10 cellular contexts compared by ENCODE assay signal in the genomic region with DNA sequence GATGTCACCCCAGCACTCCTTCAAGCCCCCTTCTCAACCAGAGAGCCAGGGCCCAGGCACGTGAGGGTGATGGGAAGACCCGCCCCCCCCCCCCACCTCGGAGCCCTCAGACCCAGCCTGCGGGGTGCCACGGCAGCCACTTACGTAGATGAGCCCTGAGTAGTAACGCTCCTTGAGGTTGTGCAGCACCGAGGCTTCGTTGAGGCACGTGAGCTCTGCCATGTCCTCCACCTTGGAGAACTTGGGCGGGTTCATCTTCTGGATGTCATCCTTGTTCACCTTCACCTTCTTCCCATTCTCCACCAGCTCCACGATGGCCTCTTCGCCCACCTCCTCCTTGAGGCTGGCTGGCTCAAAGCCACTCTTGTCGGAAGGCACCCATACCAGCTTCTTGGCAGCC. TPM values are rescaled to one million over a fixed set of nuclear protein-coding genes. Genes with fewer than 3 reads are reported as not detected.
DNase-seq lines count a peak whose midpoint lies in the region; ATAC-seq and TF ChIP-seq lines count a peak whose summit lies in the region.
"Had no signal": no experiment of that assay in that cellular context is flagged by ENCODE, and none has a peak within 500 bp of the region (broad histone marks: within the 10 kb centered on the region; RNA-seq: fewer than 3 reads in every experiment).

No MANE protein-coding gene starts in this region.

- no peaks in the 10 kb centered on the region for H3K27me3 Mint-ChIP-seq in activated CD4-positive, alpha-beta memory T cell treated with anti-CD3 and anti-CD28 coated beads, Interleukin-2, amount 10 ng/mL, durations not matched to agents 7 days and 5 days
- H3K27me3 Mint-ChIP-seq in stimulated activated naive B cell treated with anti-CD40 and anti-IgM and Interleukin-4, amounts not matched to agents 10 μg/mL and 1 μg/mL and 100 μg/mL, for 72 hours: no peaks in the 10 kb centered on the region

- no peaks in the 10 kb centered on the region for H3K27me3 ChIP-seq in gastroesophageal sphincter

- no peak for TF ChIP-seq EP300 in gastroesophageal sphincter (IDR thresholded peaks at IDR 0.05)

- POLR2A ChIA-PET in activated CD4-positive, alpha-beta memory T cell treated with anti-CD3 and anti-CD28 coated beads, Interleukin-2, amount 10 ng/mL, durations not matched to agents 7 days and 5 days (lab: Charles Lee): interaction anchor here (1.2 to 1.8 kb wide), 4 partner anchors 9 to 31 kb away, joined by 6 to 9 read pairs (median 7); no protein-coding TSS in a partner anchor

- peaks cover 49% of the 10 kb centered on the region for H3K36me3 Mint-ChIP-seq in activated CD4-positive, alpha-beta memory T cell treated with anti-CD3 and anti-CD28 coated beads, Interleukin-2, amount 10 ng/mL, durations not matched to agents 7 days and 5 days (ENCODE audit: low read depth)
- peaks cover 30 to 57% of the 10 kb centered on the region in 2 donors for H3K36me3 Mint-ChIP-seq in stimulated activated naive B cell treated with anti-CD40 and anti-IgM and Interleukin-4, amounts not matched to agents 10 μg/mL and 1 μg/mL and 100 μg/mL, for 72 hours

- H3K9me3 ChIP-seq in gastroesophageal sphincter: no peaks in the 10 kb centered on the region

- no peak for TF ChIP-seq CTCF in gastroesophageal sphincter (IDR thresholded peaks at IDR 0.05)

- peak overlapping the region; percentile 34 for H3K27ac Mint-ChIP-seq in activated CD4-positive, alpha-beta memory T cell treated with anti-CD3 and anti-CD28 coated beads, Interleukin-2, amount 10 ng/mL, durations not matched to agents 7 days and 5 days
- H3K27ac Mint-ChIP-seq in stimulated activated naive B cell treated with anti-CD40 and anti-IgM and Interleukin-4, amounts not matched to agents 10 μg/mL and 1 μg/mL and 100 μg/mL, for 72 hours: peak overlapping the region; percentile 42

- ATAC-seq in gastroesophageal sphincter: no peak
- ATAC-seq in stimulated activated naive B cell treated with anti-CD40 and anti-IgM and Interleukin-4, amounts not matched to agents 10 μg/mL and 1 μg/mL and 100 μg/mL, for 72 hours (replicated peaks): no peak
- no peak for ATAC-seq in HG02623 (IDR thresholded peaks at IDR 0.05; ENCODE audit: unreplicated experiment)

- peak; percentile 53 for DNase-seq in activated CD8-positive, alpha-beta memory T cell treated with anti-CD3 and anti-CD28 coated beads, Interleukin-2, amount 50 U/mL, for 48 hours
- DNase-seq in activated CD8-positive, alpha-beta memory T cell treated with anti-CD3 and anti-CD28 coated beads, Interleukin-2, amount 50 U/mL, for 4 hours: no peak
- no peak for DNase-seq in activated CD4-positive, alpha-beta memory T cell treated with anti-CD3 and anti-CD28 coated beads, Interleukin-2, amount 10 ng/mL, durations not matched to agents 7 days and 5 days
- DNase-seq in stimulated activated naive B cell treated with anti-CD40 and anti-IgM and Interleukin-4, amounts not matched to agents 10 μg/mL and 1 μg/mL and 100 μg/mL, for 72 hours: no peak
- DNase-seq in amygdala (lab: John Stamatoyannopoulos, UW): no peak
- no peak for DNase-seq in SKM-1 (lab: John Stamatoyannopoulos, UW; ENCODE audit: unreplicated experiment)
- DNase-seq: EL, NCI-H187 had no signal

- peaks cover 0 to 34% of the 10 kb centered on the region in 2 donors for H3K36me3 ChIP-seq in gastroesophageal sphincter

- no peak overlapping the region for H3K4me3 Mint-ChIP-seq in activated CD4-positive, alpha-beta memory T cell treated with anti-CD3 and anti-CD28 coated beads, Interleukin-2, amount 10 ng/mL, durations not matched to agents 7 days and 5 days
- H3K4me3 Mint-ChIP-seq in stimulated activated naive B cell treated with anti-CD40 and anti-IgM and Interleukin-4, amounts not matched to agents 10 μg/mL and 1 μg/mL and 100 μg/mL, for 72 hours: no peak overlapping the region

- 40 to 71% methylated on average over 2 to 4 of the region's 14 CpGs for WGBS in gastroesophageal sphincter (ENCODE audit: low coverage in 1 of 2), 2 donors

- CTCF ChIA-PET in activated CD4-positive, alpha-beta memory T cell treated with anti-CD3 and anti-CD28 coated beads, Interleukin-2, amount 10 ng/mL, durations not matched to agents 7 days and 5 days (lab: Charles Lee): no interaction called here

- TF ChIP-seq POLR2A in gastroesophageal sphincter (IDR thresholded peaks at IDR 0.05): no peak

- peaks cover 16 to 99% (median 59%) of the 10 kb centered on the region in 3 donors for H3K4me1 ChIP-seq in gastroesophageal sphincter

- H3K4me1 Mint-ChIP-seq in activated CD4-positive, alpha-beta memory T cell treated with anti-CD3 and anti-CD28 coated beads, Interleukin-2, amount 10 ng/mL, durations not matched to agents 7 days and 5 days: peaks cover 85% of the 10 kb centered on the region
- peaks cover 49 to 89% of the 10 kb centered on the region in 2 donors for H3K4me1 Mint-ChIP-seq in stimulated activated naive B cell treated with anti-CD40 and anti-IgM and Interleukin-4, amounts not matched to agents 10 μg/mL and 1 μg/mL and 100 μg/mL, for 72 hours

- no peaks in the 10 kb centered on the region for H3K9me3 Mint-ChIP-seq in activated CD4-positive, alpha-beta memory T cell treated with anti-CD3 and anti-CD28 coated beads, Interleukin-2, amount 10 ng/mL, durations not matched to agents 7 days and 5 days
- no peaks in the 10 kb centered on the region for H3K9me3 Mint-ChIP-seq in stimulated activated naive B cell treated with anti-CD40 and anti-IgM and Interleukin-4, amounts not matched to agents 10 μg/mL and 1 μg/mL and 100 μg/mL, for 72 hours

- H3K4me3 ChIP-seq in gastroesophageal sphincter: no peak overlapping the region

- peak overlapping the region; percentile 95 to 100 (median 99) for H3K27ac ChIP-seq in gastroesophageal sphincter

RNA-seq across cellular contexts. Expression of gene MYH9, which starts 39.0 kb away (rescaled TPM):
- 100 to 1,000 TPM; 840 to 865 TPM for total RNA-seq in activated CD4-positive, alpha-beta memory T cell treated with anti-CD3 and anti-CD28 coated beads, Interleukin-2, amount 10 ng/mL, durations not matched to agents 7 days and 5 days
- total RNA-seq in gastroesophageal sphincter: 100 to 1,000 TPM; 304 to 366 (median 322) TPM
